ENCODE assay signal across 1 cellular context in the genomic region with DNA sequence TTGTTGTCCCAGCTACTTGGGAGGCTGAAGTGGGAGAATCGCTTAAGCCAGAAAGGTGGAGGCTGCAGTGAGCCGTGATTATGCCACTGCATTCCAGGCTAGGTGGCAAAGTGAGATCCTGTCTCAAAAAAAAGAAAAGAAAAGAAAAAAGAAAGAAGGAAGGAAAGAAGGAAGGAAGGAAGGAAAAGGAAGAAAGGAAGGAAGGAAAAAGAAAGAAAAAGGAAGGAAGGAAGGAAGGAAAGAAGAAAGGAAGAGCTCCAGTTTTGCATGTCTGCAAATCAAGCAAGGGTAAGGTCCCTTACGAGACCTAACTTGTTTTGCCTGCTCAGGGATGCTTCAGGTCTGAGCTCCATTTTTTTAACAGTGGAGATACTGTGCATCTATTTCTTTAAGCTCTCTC.
TF ChIP-seq lines count a peak whose summit lies in the region.

No MANE protein-coding gene starts in this region.

TF ChIP-seq in GM23338, 12 proteins besides CTCF, POLR2A, EP300 and RAD21 (continued from another document):
- TF ChIP-seq, protein P1, sequence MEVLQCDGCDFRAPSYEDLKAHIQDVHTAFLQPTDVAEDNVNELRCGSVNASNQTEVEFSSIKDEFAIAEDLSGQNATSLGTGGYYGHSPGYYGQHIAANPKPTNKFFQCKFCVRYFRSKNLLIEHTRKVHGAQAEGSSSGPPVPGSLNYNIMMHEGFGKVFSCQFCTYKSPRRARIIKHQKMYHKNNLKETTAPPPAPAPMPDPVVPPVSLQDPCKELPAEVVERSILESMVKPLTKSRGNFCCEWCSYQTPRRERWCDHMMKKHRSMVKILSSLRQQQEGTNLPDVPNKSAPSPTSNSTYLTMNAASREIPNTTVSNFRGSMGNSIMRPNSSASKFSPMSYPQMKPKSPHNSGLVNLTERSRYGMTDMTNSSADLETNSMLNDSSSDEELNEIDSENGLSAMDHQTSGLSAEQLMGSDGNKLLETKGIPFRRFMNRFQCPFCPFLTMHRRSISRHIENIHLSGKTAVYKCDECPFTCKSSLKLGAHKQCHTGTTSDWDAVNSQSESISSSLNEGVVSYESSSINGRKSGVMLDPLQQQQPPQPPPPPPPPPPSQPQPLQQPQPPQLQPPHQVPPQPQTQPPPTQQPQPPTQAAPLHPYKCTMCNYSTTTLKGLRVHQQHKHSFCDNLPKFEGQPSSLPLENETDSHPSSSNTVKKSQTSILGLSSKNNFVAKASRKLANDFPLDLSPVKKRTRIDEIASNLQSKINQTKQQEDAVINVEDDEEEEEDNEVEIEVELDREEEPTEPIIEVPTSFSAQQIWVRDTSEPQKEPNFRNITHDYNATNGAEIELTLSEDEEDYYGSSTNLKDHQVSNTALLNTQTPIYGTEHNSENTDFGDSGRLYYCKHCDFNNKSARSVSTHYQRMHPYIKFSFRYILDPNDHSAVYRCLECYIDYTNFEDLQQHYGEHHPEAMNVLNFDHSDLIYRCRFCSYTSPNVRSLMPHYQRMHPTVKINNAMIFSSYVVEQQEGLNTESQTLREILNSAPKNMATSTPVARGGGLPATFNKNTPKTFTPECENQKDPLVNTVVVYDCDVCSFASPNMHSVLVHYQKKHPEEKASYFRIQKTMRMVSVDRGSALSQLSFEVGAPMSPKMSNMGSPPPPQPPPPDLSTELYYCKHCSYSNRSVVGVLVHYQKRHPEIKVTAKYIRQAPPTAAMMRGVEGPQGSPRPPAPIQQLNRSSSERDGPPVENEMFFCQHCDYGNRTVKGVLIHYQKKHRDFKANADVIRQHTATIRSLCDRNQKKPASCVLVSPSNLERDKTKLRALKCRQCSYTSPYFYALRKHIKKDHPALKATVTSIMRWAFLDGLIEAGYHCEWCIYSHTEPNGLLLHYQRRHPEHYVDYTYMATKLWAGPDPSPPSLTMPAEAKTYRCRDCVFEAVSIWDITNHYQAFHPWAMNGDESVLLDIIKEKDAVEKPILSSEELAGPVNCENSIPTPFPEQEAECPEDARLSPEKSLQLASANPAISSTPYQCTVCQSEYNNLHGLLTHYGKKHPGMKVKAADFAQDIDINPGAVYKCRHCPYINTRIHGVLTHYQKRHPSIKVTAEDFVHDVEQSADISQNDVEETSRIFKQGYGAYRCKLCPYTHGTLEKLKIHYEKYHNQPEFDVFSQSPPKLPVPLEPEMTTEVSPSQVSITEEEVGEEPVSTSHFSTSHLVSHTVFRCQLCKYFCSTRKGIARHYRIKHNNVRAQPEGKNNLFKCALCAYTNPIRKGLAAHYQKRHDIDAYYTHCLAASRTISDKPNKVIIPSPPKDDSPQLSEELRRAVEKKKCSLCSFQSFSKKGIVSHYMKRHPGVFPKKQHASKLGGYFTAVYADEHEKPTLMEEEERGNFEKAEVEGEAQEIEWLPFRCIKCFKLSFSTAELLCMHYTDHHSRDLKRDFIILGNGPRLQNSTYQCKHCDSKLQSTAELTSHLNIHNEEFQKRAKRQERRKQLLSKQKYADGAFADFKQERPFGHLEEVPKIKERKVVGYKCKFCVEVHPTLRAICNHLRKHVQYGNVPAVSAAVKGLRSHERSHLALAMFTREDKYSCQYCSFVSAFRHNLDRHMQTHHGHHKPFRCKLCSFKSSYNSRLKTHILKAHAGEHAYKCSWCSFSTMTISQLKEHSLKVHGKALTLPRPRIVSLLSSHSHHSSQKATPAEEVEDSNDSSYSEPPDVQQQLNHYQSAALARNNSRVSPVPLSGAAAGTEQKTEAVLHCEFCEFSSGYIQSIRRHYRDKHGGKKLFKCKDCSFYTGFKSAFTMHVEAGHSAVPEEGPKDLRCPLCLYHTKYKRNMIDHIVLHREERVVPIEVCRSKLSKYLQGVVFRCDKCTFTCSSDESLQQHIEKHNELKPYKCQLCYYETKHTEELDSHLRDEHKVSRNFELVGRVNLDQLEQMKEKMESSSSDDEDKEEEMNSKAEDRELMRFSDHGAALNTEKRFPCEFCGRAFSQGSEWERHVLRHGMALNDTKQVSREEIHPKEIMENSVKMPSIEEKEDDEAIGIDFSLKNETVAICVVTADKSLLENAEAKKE (CRISPR knock-in tag; IDR thresholded peaks at IDR 0.05) = no peak
- TF ChIP-seq EZH2 (IDR thresholded peaks at IDR 0.05; ENCODE audit: low read depth, unreplicated experiment) (no peak), ZNF114 (CRISPR knock-in tag; IDR thresholded peaks at IDR 0.05) (no peak), STAT1 (IDR thresholded peaks at IDR 0.05; ENCODE audit: unreplicated experiment) (no peak)
